Comparison of ENCODE assay signal across 1 cellular context in the genomic region with DNA sequence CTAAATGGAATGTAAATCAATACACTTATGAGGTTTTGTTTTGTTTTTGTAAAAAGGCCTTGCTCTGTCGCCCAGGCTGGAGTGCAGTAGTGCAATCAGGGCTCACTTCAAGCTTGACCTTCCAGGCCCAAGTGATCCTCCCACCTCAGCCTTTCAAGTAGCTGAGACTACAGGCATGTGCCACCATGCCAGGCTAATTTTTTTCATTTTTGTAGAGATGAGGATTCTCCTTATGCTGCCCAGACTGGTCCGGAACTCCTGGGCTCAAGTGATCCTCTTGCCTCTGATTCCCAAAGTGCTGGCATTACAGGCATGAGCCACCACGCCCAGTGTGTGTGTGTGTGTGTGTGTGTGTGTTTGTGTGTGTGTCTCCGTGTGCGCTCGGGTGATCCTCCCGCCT.
TF ChIP-seq lines count a peak whose summit lies in the region.

No MANE protein-coding gene starts in this region.

TF ChIP-seq in HEK293, 187 proteins besides CTCF, POLR2A, EP300 and RAD21 (continued from another document):
- TF ChIP-seq, protein P1, sequence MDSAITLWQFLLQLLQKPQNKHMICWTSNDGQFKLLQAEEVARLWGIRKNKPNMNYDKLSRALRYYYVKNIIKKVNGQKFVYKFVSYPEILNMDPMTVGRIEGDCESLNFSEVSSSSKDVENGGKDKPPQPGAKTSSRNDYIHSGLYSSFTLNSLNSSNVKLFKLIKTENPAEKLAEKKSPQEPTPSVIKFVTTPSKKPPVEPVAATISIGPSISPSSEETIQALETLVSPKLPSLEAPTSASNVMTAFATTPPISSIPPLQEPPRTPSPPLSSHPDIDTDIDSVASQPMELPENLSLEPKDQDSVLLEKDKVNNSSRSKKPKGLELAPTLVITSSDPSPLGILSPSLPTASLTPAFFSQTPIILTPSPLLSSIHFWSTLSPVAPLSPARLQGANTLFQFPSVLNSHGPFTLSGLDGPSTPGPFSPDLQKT (IDR thresholded peaks at IDR 0.05; ENCODE audit: borderline replicate concordance, low read depth, low read length), result no peak
- TF ChIP-seq, protein P2, sequence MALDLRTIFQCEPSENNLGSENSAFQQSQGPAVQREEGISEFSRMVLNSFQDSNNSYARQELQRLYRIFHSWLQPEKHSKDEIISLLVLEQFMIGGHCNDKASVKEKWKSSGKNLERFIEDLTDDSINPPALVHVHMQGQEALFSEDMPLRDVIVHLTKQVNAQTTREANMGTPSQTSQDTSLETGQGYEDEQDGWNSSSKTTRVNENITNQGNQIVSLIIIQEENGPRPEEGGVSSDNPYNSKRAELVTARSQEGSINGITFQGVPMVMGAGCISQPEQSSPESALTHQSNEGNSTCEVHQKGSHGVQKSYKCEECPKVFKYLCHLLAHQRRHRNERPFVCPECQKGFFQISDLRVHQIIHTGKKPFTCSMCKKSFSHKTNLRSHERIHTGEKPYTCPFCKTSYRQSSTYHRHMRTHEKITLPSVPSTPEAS (tag by site-specific recombination; IDR thresholded peaks at IDR 0.05), result 0 out of 2 replicates have a peak, but pooled peaks have one; percentile 19
- no peak for TF ChIP-seq ZNF626 (tag by site-specific recombination; IDR thresholded peaks at IDR 0.05)
- TF ChIP-seq ZFP37 (tag by site-specific recombination; IDR thresholded peaks at IDR 0.05), result no peak
